ENCODE assay signal across 18 cellular contexts in genomic region chr10:6123467-6124042, GRCh38.
DNase-seq lines count a peak whose midpoint lies in the region; ATAC-seq and TF ChIP-seq lines count a peak whose summit lies in the region.
"Had no signal": no experiment of that assay in that cellular context is flagged by ENCODE, and none has a peak within 500 bp of the region (broad histone marks: within the 10 kb centered on the region; RNA-seq: fewer than 3 reads in every experiment).

No MANE protein-coding gene starts in this region.

- peaks cover 12 to 20% of the 10 kb centered on the region in 2 donors for H3K36me3 Mint-ChIP-seq in stimulated activated naive B cell treated with anti-CD40 and anti-IgM and Interleukin-4, amounts not matched to agents 10 μg/mL and 1 μg/mL and 100 μg/mL, for 72 hours

- DNase-seq in SIG-M5 treated with dmso at 0.1 percent for 504 hours (lab: John Stamatoyannopoulos, UW; ENCODE audit: unreplicated experiment) (peak; percentile 10), SIG-M5 (lab: John Stamatoyannopoulos, UW) (no peak), OCI-M1 (lab: John Stamatoyannopoulos, UW) (peak; percentile 43), coronary artery (ENCODE audit: low spot score) (no peak), activated T-cell treated with anti-CD3 and anti-CD28 coated beads for 4 hours (no peak)
- DNase-seq in stimulated activated naive B cell treated with anti-CD40 and anti-IgM and Interleukin-4, amounts not matched to agents 10 μg/mL and 1 μg/mL and 100 μg/mL, for 72 hours = no peak
- DNase-seq: 8988T; CD4-positive, CD25-positive, alpha-beta regulatory T cell; DMS79 treated with DMSO at 0.1 percent for 48 hours; mucosa of descending colon; NCI-H1417 treated with DMSO at 0.1 percent for 48 hours; ovary; sigmoid colon; stimulated activated CD4-positive, alpha-beta T cell treated with anti-CD3 and anti-CD28 coated beads, Interleukin-4, amount 100 ng/mL, for 24 hours; stimulated activated CD8-positive, alpha-beta memory T cell treated with anti-CD3 and anti-CD28 coated beads, Interleukin-4, amount 100 ng/mL, for 48 hours had no signal

- ATAC-seq in stimulated activated naive B cell treated with anti-CD40 and anti-IgM and Interleukin-4, amounts not matched to agents 10 μg/mL and 1 μg/mL and 100 μg/mL, for 72 hours (replicated peaks) = peak; percentile 71 to 74
- no peak for ATAC-seq in GM19023 (IDR thresholded peaks at IDR 0.05; ENCODE audit: unreplicated experiment)
- no peak for ATAC-seq in HG03571 (IDR thresholded peaks at IDR 0.05; ENCODE audit: unreplicated experiment)
- ATAC-seq: mucosa of descending colon had no signal

- H3K4me1 Mint-ChIP-seq in stimulated activated naive B cell treated with anti-CD40 and anti-IgM and Interleukin-4, amounts not matched to agents 10 μg/mL and 1 μg/mL and 100 μg/mL, for 72 hours = peaks cover 1 to 7% of the 10 kb centered on the region in 2 donors

- no peak overlapping the region for H3K4me3 Mint-ChIP-seq in stimulated activated naive B cell treated with anti-CD40 and anti-IgM and Interleukin-4, amounts not matched to agents 10 μg/mL and 1 μg/mL and 100 μg/mL, for 72 hours
- H3K4me3 Mint-ChIP-seq: CD4-positive, CD25-positive, alpha-beta regulatory T cell had no signal

- no peak for TF ChIP-seq CTCF in coronary artery (IDR thresholded peaks at IDR 0.05)

- H3K9me3 Mint-ChIP-seq in stimulated activated naive B cell treated with anti-CD40 and anti-IgM and Interleukin-4, amounts not matched to agents 10 μg/mL and 1 μg/mL and 100 μg/mL, for 72 hours = no peaks in the 10 kb centered on the region
- H3K9me3 Mint-ChIP-seq: CD4-positive, CD25-positive, alpha-beta regulatory T cell had no signal

- H3K27ac Mint-ChIP-seq in stimulated activated naive B cell treated with anti-CD40 and anti-IgM and Interleukin-4, amounts not matched to agents 10 μg/mL and 1 μg/mL and 100 μg/mL, for 72 hours = no peak overlapping the region
- H3K27ac Mint-ChIP-seq: CD4-positive, CD25-positive, alpha-beta regulatory T cell had no signal

- peaks cover 11 to 13% of the 10 kb centered on the region in 2 donors for H3K27me3 Mint-ChIP-seq in stimulated activated naive B cell treated with anti-CD40 and anti-IgM and Interleukin-4, amounts not matched to agents 10 μg/mL and 1 μg/mL and 100 μg/mL, for 72 hours

- H3K27ac ChIP-seq in coronary artery = peak overlapping the region; percentile 35 to 41
- H3K27ac ChIP-seq: SJSA1 had no signal

- H3K4me3 ChIP-seq in coronary artery = no peak overlapping the region
- H3K4me3 ChIP-seq: mucosa of descending colon, ovary, sigmoid colon, SJSA1 had no signal

Comparison
In these comparisons a context has a peak if more than half of its experiments do, and no peak if none do; other contexts are left out.
1. DNase-seq: peak in SIG-M5 treated with dmso at 0.1 percent for 504 hours (single experiment) and OCI-M1 (single experiment); none in SIG-M5 (single experiment), coronary artery (single experiment), stimulated activated naive B cell treated with anti-CD40 and anti-IgM and Interleukin-4, amounts not matched to agents 10 μg/mL and 1 μg/mL and 100 μg/mL, for 72 hours (single experiment) and activated T-cell treated with anti-CD3 and anti-CD28 coated beads for 4 hours (single experiment).
2. ATAC-seq: peak in stimulated activated naive B cell treated with anti-CD40 and anti-IgM and Interleukin-4, amounts not matched to agents 10 μg/mL and 1 μg/mL and 100 μg/mL, for 72 hours (2 of 2); none in GM19023 (single experiment) and HG03571 (single experiment).